8 cellular contexts compared by ENCODE assay signal in genomic region chr10:12810046-12810445, GRCh38.
DNase-seq lines count a peak whose midpoint lies in the region; ATAC-seq and TF ChIP-seq lines count a peak whose summit lies in the region.
"Not testable (repeated sequence)": the region's sequence is repeated elsewhere in the genome, so short reads cannot be mapped to it uniquely, and the experiment has no call there.

No MANE protein-coding gene starts in this region.

- not testable (repeated sequence) for H3K4me1 Mint-ChIP-seq in endodermal cell

- H3K36me3 Mint-ChIP-seq in endodermal cell (ENCODE audit: low read depth), result not testable (repeated sequence)

- H3K9me3 Mint-ChIP-seq in endodermal cell, result not testable (repeated sequence)

- H3K27me3 Mint-ChIP-seq in endodermal cell (ENCODE audit: insufficient read depth), result not testable (repeated sequence)

- not testable (repeated sequence) for H3K36me3 ChIP-seq in GM06990 (ENCODE audit: control insufficient read depth, insufficient read depth, low read length); HCT116 (ENCODE audit: control insufficient read depth in 1 of 2, insufficient read depth in 2 of 2, low read length in 2 of 2); ascending aorta; endodermal cell (ENCODE audit: control insufficient read depth, insufficient read depth, low read length); cardiac muscle cell

- not testable (repeated sequence) for H2AFZ ChIP-seq in HCT116 (ENCODE audit: low read depth, low read length, poor library complexity, severe bottlenecking)

- RAD21 ChIA-PET in HCT116 (lab: Charles Lee; ENCODE audit: low non-redundant PET in 1 of 2, low total read pairs in 2 of 2, uncharacterized antibody in 2 of 2, unreplicated experiment in 2 of 2), result not testable (repeated sequence)

- not testable (repeated sequence) for BruUV-seq in HCT116 (replicated peaks; lab: Mats Ljungman, UMichigan)

- not testable (repeated sequence) for TF ChIP-seq POLR2A in HCT116 (IDR thresholded peaks at IDR 0.05; ENCODE audit: borderline replicate concordance, extremely low read depth, insufficient read depth, insufficient read length)

- H3K4me2 ChIP-seq in HCT116 (ENCODE audit: low read length), result not testable (repeated sequence)

- not testable (repeated sequence) for H3K9ac ChIP-seq in HCT116 (ENCODE audit: low read length); endodermal cell (ENCODE audit: extremely low read depth, low read length, poor library complexity, severe bottlenecking)

- not testable (repeated sequence) for H3K27me3 ChIP-seq in AG04450 (ENCODE audit: control insufficient read depth, insufficient read depth, low read length); GM06990 (replicated peaks; ENCODE audit: control insufficient read depth, insufficient read depth, low read length); HCT116 (ENCODE audit: insufficient read depth, low read length); ascending aorta; endodermal cell (ENCODE audit: control insufficient read depth, insufficient read depth, low read length, poor library complexity, severe bottlenecking); cardiac muscle cell

- not testable (repeated sequence) for DNase-seq in AG04450 (ENCODE audit: low read depth, low spot score); GM06990 (ENCODE audit: extremely low read depth, insufficient read length); HCT116 (ENCODE audit: low read depth, low spot score); ascending aorta (ENCODE audit: low spot score in 2 of 2); endodermal cell; cardiac muscle cell (ENCODE audit: low read depth in 1 of 2, low spot score in 1 of 2); retinal pigment epithelial cell (ENCODE audit: low read depth)
- DNase-seq in NAMALWA (ENCODE audit: low spot score), result peak; percentile 36

- H3K27ac ChIP-seq in AG04450 (ENCODE audit: low read depth, low read length); HCT116 (ENCODE audit: low read depth, low read length); ascending aorta; endodermal cell (ENCODE audit: low read depth, low read length); cardiac muscle cell: not testable (repeated sequence)

- not testable (repeated sequence) for H3K4me1 ChIP-seq in HCT116 (ENCODE audit: control insufficient read depth in 1 of 2, insufficient read depth in 2 of 2, low read length in 2 of 2); ascending aorta; endodermal cell (ENCODE audit: control insufficient read depth, insufficient read depth, low read length); cardiac muscle cell (ENCODE audit: low read depth)

- WGBS in endodermal cell (ENCODE audit: insufficient coverage in 1 of 2, insufficient read length in 1 of 2), 2 experiments, result 95% methylated on average over 4 to 5 of the region's 6 CpGs

- POLR2A ChIA-PET in AG04450 (lab: Yijun Ruan, JAX), result interaction anchor here (0.7 kb wide), 1 partner anchor 401 kb away, joined by 8 read pairs; no protein-coding TSS in a partner anchor
- POLR2A ChIA-PET in HCT116 (lab: Charles Lee), result not testable (repeated sequence)

- not testable (repeated sequence) for H3K9me2 ChIP-seq in HCT116 (ENCODE audit: insufficient read depth)

- TF ChIP-seq RAD21 in HCT116 (IDR thresholded peaks at IDR 0.05; ENCODE audit: low read depth), result not testable (repeated sequence)

- ATAC-seq in HCT116, result peak; percentile 69

- H3K27ac Mint-ChIP-seq in endodermal cell, result not testable (repeated sequence)

- not testable (repeated sequence) for H3K79me2 ChIP-seq in HCT116 (ENCODE audit: insufficient read depth, low read length)

- TF ChIP-seq CTCF in AG04450 (IDR thresholded peaks at IDR 0.05; ENCODE audit: low read depth, low read length) (peak; percentile 29; the same call in 1 of the 2 replicates), GM06990 (IDR thresholded peaks at IDR 0.05; ENCODE audit: insufficient read depth, low read length, poor library complexity, severe bottlenecking) (peak; percentile 7), HCT116 (IDR thresholded peaks at IDR 0.05 in 2 of 3, conservative IDR thresholded peaks at IDR 0.05 in 1 of 3; ENCODE audit: borderline replicate concordance in 1 of 3, insufficient read depth in 1 of 3, low read depth in 2 of 3, low read length in 2 of 3) (peak in 2 of 3 experiments; percentile 23 to 29; a peak in 1 of 6 replicates), ascending aorta (IDR thresholded peaks at IDR 0.05) (peak in 2 of 3 experiments; percentile 11 to 12), endodermal cell (conservative IDR thresholded peaks at IDR 0.05) (peak; percentile 53), cardiac muscle cell (IDR thresholded peaks at IDR 0.05; ENCODE audit: low read depth, low read length) (peak; percentile 4), retinal pigment epithelial cell (conservative IDR thresholded peaks at IDR 0.05; ENCODE audit: low read depth, low read length) (peak; percentile 25)

- not testable (repeated sequence) for H3K4me3 Mint-ChIP-seq in endodermal cell

- H3K4me3 ChIP-seq in AG04450 (ENCODE audit: low read depth, low read length); GM06990 (replicated peaks; ENCODE audit: low read depth, low read length); HCT116 (replicated peaks in 1 of 2; ENCODE audit: low read depth in 1 of 2, low read length in 2 of 2); ascending aorta; endodermal cell (ENCODE audit: low read length); cardiac muscle cell; retinal pigment epithelial cell (ENCODE audit: low read length): not testable (repeated sequence)

- H3K9me3 ChIP-seq in AG04450 (ENCODE audit: control insufficient read depth, insufficient read depth, low read length); HCT116 (ENCODE audit: control insufficient read depth in 1 of 2, insufficient read depth in 1 of 2, low read depth in 1 of 2, low read length in 2 of 2); ascending aorta; endodermal cell (ENCODE audit: control insufficient read depth, low read length); cardiac muscle cell (ENCODE audit: low read depth): not testable (repeated sequence)

- not testable (repeated sequence) for H4K20me1 ChIP-seq in HCT116 (ENCODE audit: insufficient read depth)

- CTCF ChIA-PET in AG04450 (lab: Charles Lee), result interaction anchor here (0.6 to 1.3 kb wide), 5 partner anchors 9 to 92 kb away, joined by 3 to 4 read pairs (median 3); no protein-coding TSS in a partner anchor
- CTCF ChIA-PET in HCT116 (lab: Charles Lee), result not testable (repeated sequence)

- intact Hi-C loops in HCT116 (cut with micrococcal nuclease); ascending aorta (cut with DNase I): not testable (repeated sequence)
